33 cellular contexts compared by ENCODE assay signal in the genomic region with DNA sequence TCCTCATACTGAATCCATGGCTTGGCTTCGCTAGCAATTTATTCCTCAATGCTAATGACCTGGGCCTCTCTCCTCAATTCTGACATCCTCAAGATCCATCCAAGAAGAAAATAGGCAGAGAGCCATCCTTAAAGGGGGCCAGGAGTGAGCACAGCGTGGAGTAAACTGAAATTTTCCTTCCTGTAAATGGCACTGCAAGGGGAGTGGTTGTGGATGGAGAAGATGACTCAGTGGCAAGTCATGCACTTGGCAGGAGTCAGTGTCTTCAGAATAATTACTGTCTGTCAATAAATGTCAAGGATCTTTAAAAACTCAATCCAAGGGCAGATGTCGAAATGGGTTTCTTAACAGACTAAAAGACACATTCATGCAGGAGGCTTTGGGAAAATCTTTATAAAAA.
DNase-seq lines count a peak whose midpoint lies in the region; ATAC-seq and TF ChIP-seq lines count a peak whose summit lies in the region.
"Had no signal": no experiment of that assay in that cellular context is flagged by ENCODE, and none has a peak within 500 bp of the region (broad histone marks: within the 10 kb centered on the region; RNA-seq: fewer than 3 reads in every experiment).

No MANE protein-coding gene starts in this region.

- no peak overlapping the region for H2BK12ac ChIP-seq in mesenchymal stem cell (ENCODE audit: low read length in 2 of 2)

- intact Hi-C loops in PC-3 (cut with micrococcal nuclease), result no loop called here
- intact Hi-C loops in Caco-2 (cut with micrococcal nuclease; ENCODE audit: unreplicated experiment), result no loop called here

- H3K4me2 ChIP-seq in PC-3 (ENCODE audit: low read length) (peak overlapping the region; percentile 35; the same call in 1 of the 2 replicates), mesenchymal stem cell (ENCODE audit: low read length, poor library complexity, severe bottlenecking) (no peak overlapping the region)

- BruUV-seq in PC-3 (replicated peaks; lab: Mats Ljungman, UMichigan) (no TSS peak), Caco-2 (replicated peaks; lab: Mats Ljungman, UMichigan) (no TSS peak)

- H3K4me1 ChIP-seq in PC-3 (ENCODE audit: insufficient read depth, low read length) (peaks cover 7% of the 10 kb centered on the region), mesenchymal stem cell (ENCODE audit: control insufficient read depth, insufficient read depth, low read depth, low read length) (no peaks in the 10 kb centered on the region), Caco-2 (no peaks in the 10 kb centered on the region)
- H3K4me1 ChIP-seq: BE2C, left ventricle myocardium inferior, spleen, upper lobe of left lung had no signal

- POLR2A ChIA-PET in PC-3 (lab: Charles Lee; ENCODE audit: unreplicated experiment), result no interaction called here
- POLR2A ChIA-PET in Caco-2 (lab: Charles Lee), result no interaction called here

- no peak overlapping the region for H3K4ac ChIP-seq in mesenchymal stem cell (ENCODE audit: low read depth in 1 of 2, low read length in 2 of 2)

- DNase-seq in Caki2 (ENCODE audit: low read depth), result peak; percentile 70
- peak; percentile 75 for DNase-seq in PC-3
- DNase-seq in mucosa of gallbladder (ENCODE audit: low spot score), result peak; percentile 18
- DNase-seq in progenitor cell of endocrine pancreas (ENCODE audit: low spot score, unreplicated experiment), result no peak
- DNase-seq in mesenchymal stem cell, result no peak
- no peak for DNase-seq in Caco-2
- DNase-seq: activated CD4-positive, alpha-beta T cell treated with anti-CD3 and anti-CD28 coated beads, Interleukin-2, amount 50 U/mL, for 48 hours; activated CD4-positive, CD25-positive, alpha-beta regulatory T cell; activated naive CD4-positive, alpha-beta T cell treated with anti-CD3 and anti-CD28 coated beads for 36 hours; amniotic stem cell; BE2C; brain microvascular endothelial cell; DND-41; effector CD4-positive, alpha-beta T cell; erythroblast; H7; left ventricle myocardium inferior; MM.1S; naive thymus-derived CD4-positive, alpha-beta T cell; NCI-H1436; NCI-H2171; NCI-H526; nucleus accumbens; right cardiac atrium; spleen; stimulated activated CD4-positive, alpha-beta T cell treated with anti-CD3 and anti-CD28 coated beads, Interleukin-2, amount 100 ng/mL, for 48 hours; T-helper 1 cell; upper lobe of left lung had no signal

- H4K20me1 ChIP-seq in PC-3 (ENCODE audit: low read length), result no peaks in the 10 kb centered on the region

- H3K9me3 Mint-ChIP-seq in progenitor cell of endocrine pancreas (ENCODE audit: low read depth) (no peaks in the 10 kb centered on the region), Caco-2 (ENCODE audit: unreplicated experiment) (peaks cover under 1% of the 10 kb centered on the region)
- H3K9me3 Mint-ChIP-seq: mesothelial cell of epicardium had no signal

- H2BK15ac ChIP-seq in mesenchymal stem cell (ENCODE audit: low read depth, poor library complexity, severe bottlenecking), result no peak overlapping the region

- no peak overlapping the region for H4K8ac ChIP-seq in mesenchymal stem cell (ENCODE audit: low read length)

- H4K91ac ChIP-seq in mesenchymal stem cell (ENCODE audit: low read length), result no peak overlapping the region

- H3K36me3 Mint-ChIP-seq in progenitor cell of endocrine pancreas (ENCODE audit: insufficient read depth) (no peaks in the 10 kb centered on the region), Caco-2 (ENCODE audit: insufficient read depth, unreplicated experiment) (no peaks in the 10 kb centered on the region)
- H3K36me3 Mint-ChIP-seq: mesothelial cell of epicardium; naive thymus-derived CD4-positive, alpha-beta T cell had no signal

- H3K36me3 ChIP-seq in PC-3 (ENCODE audit: low read depth, low read length), result no peaks in the 10 kb centered on the region
- no peaks in the 10 kb centered on the region for H3K36me3 ChIP-seq in mesenchymal stem cell (ENCODE audit: control insufficient read depth in 1 of 2, insufficient read depth in 2 of 2, low read depth in 1 of 2, low read length in 2 of 2)
- H3K36me3 ChIP-seq in Caco-2 (ENCODE audit: control insufficient read depth, insufficient read depth, low read length), result no peaks in the 10 kb centered on the region
- H3K36me3 ChIP-seq: BE2C, brain microvascular endothelial cell, left ventricle myocardium inferior, spleen, upper lobe of left lung had no signal

- TF ChIP-seq CTCF in PC-3 (conservative IDR thresholded peaks at IDR 0.05; ENCODE audit: low read depth, low read length) (no peak), progenitor cell of endocrine pancreas (IDR thresholded peaks at IDR 0.05; ENCODE audit: unreplicated experiment) (no peak), Caco-2 (IDR thresholded peaks at IDR 0.05; ENCODE audit: insufficient read depth in 1 of 2, low read depth in 1 of 2, low read length in 1 of 2, severe bottlenecking in 1 of 2, unreplicated experiment in 1 of 2) (no peak)

- peaks cover 9% of the 10 kb centered on the region; the same call in 1 of the 2 replicates for H3K27me3 ChIP-seq in PC-3 (ENCODE audit: low read length)
- no peaks in the 10 kb centered on the region for H3K27me3 ChIP-seq in mesenchymal stem cell (ENCODE audit: control insufficient read depth in 1 of 2, insufficient read depth in 1 of 2, low read length in 2 of 2)
- no peaks in the 10 kb centered on the region for H3K27me3 ChIP-seq in Caco-2 (replicated peaks; ENCODE audit: control insufficient read depth, insufficient read depth, low read length)
- H3K27me3 ChIP-seq: BE2C, brain microvascular endothelial cell, spleen, upper lobe of left lung had no signal

- no peak overlapping the region for H2BK5ac ChIP-seq in mesenchymal stem cell (ENCODE audit: low read depth, low read length, poor library complexity, severe bottlenecking)

- no peak overlapping the region for H2AFZ ChIP-seq in PC-3 (ENCODE audit: low read length)
- H2AFZ ChIP-seq in mesenchymal stem cell (ENCODE audit: low read depth, low read length), result no peak overlapping the region

- no peak overlapping the region for H2BK120ac ChIP-seq in mesenchymal stem cell (ENCODE audit: low read depth, low read length)

- in situ Hi-C loops in Caki2 (cut with HindIII; ENCODE audit: low pct_unique_long_range_greater_than_20kb, low sequenced_read_pairs), result no loop called here

- no peak overlapping the region for H3K14ac ChIP-seq in mesenchymal stem cell (ENCODE audit: low read length in 2 of 2)

- CTCF ChIA-PET in PC-3 (lab: Charles Lee) (no interaction called here), Caco-2 (lab: Charles Lee) (no interaction called here)

- H3K79me2 ChIP-seq in PC-3 (ENCODE audit: low read length), result no peaks in the 10 kb centered on the region

- no peak overlapping the region for H3K18ac ChIP-seq in mesenchymal stem cell (ENCODE audit: low read depth in 1 of 2, low read length in 2 of 2)

- H3K4me3 ChIP-seq in PC-3 (ENCODE audit: low read length) (no peak overlapping the region), mesenchymal stem cell (ENCODE audit: insufficient read depth in 1 of 2, low read depth in 1 of 2, low read length in 2 of 2) (no peak overlapping the region), Caco-2 (ENCODE audit: low read depth, low read length) (no peak overlapping the region)
- H3K4me3 ChIP-seq: left ventricle myocardium inferior, spleen, upper lobe of left lung had no signal

- H2AK5ac ChIP-seq in mesenchymal stem cell (ENCODE audit: low read length, severe bottlenecking), result no peak overlapping the region

- ATAC-seq in PC-3, result 0 out of 2 replicates have a peak, but pooled peaks have one; percentile 24
- ATAC-seq in esophagus mucosa, result peak; percentile 31
- ATAC-seq in HG02852 (IDR thresholded peaks at IDR 0.05; ENCODE audit: unreplicated experiment), result no peak
- ATAC-seq: naive thymus-derived CD4-positive, alpha-beta T cell; Panc1; right cardiac atrium had no signal

- no peaks in the 10 kb centered on the region for H3K9me3 ChIP-seq in PC-3 (ENCODE audit: low read length)
- no peaks in the 10 kb centered on the region for H3K9me3 ChIP-seq in mesenchymal stem cell (ENCODE audit: control insufficient read depth, low read length)
- H3K9me3 ChIP-seq in Caco-2, result no peaks in the 10 kb centered on the region
- H3K9me3 ChIP-seq: BE2C, left ventricle myocardium inferior, upper lobe of left lung had no signal

- no peaks in the 10 kb centered on the region for H3K79me1 ChIP-seq in mesenchymal stem cell (replicated peaks; ENCODE audit: low read length, poor library complexity, severe bottlenecking)

- H3K23ac ChIP-seq in mesenchymal stem cell (ENCODE audit: low read length in 2 of 2), result no peak overlapping the region

- WGBS in mesenchymal stem cell, result 40% methylated on average over 3 of the region's 3 CpGs

- H3K9ac ChIP-seq in PC-3 (ENCODE audit: low read length), result no peak overlapping the region
- no peak overlapping the region for H3K9ac ChIP-seq in mesenchymal stem cell (ENCODE audit: low read length)

- H3K27me3 Mint-ChIP-seq in progenitor cell of endocrine pancreas (peaks cover 9% of the 10 kb centered on the region), Caco-2 (ENCODE audit: insufficient read depth, unreplicated experiment) (no peaks in the 10 kb centered on the region)
- H3K27me3 Mint-ChIP-seq: naive thymus-derived CD4-positive, alpha-beta T cell had no signal

- H3K4me3 Mint-ChIP-seq in progenitor cell of endocrine pancreas (ENCODE audit: low read depth) (no peak overlapping the region), Caco-2 (ENCODE audit: unreplicated experiment) (no peak overlapping the region)
- H3K4me3 Mint-ChIP-seq: activated naive CD4-positive, alpha-beta T cell treated with anti-CD3 and anti-CD28 coated beads for 36 hours; activated T-helper 1 cell treated with anti-CD3 and anti-CD28 coated beads, Interleukin-12 subunit alpha, Interleukin-12 subunit beta, Interleukin-2, Interleukin-4 antibody, amounts not matched to agents 30 ng/mL and 10 ng/mL and 1 ng/mL, durations not matched to agents 14 hours and 24 hours and 36 hours; mesothelial cell of epicardium; naive thymus-derived CD4-positive, alpha-beta T cell had no signal

- H3K27ac Mint-ChIP-seq in progenitor cell of endocrine pancreas (no peak overlapping the region), Caco-2 (ENCODE audit: unreplicated experiment) (no peak overlapping the region)
- H3K27ac Mint-ChIP-seq: activated naive CD4-positive, alpha-beta T cell treated with anti-CD3 and anti-CD28 coated beads for 36 hours; activated T-helper 1 cell treated with anti-CD3 and anti-CD28 coated beads, Interleukin-12 subunit alpha, Interleukin-12 subunit beta, Interleukin-2, Interleukin-4 antibody, amounts not matched to agents 30 ng/mL and 10 ng/mL and 1 ng/mL, durations not matched to agents 14 hours and 24 hours and 36 hours; mesothelial cell of epicardium; naive thymus-derived CD4-positive, alpha-beta T cell had no signal

- H3K4me1 Mint-ChIP-seq in progenitor cell of endocrine pancreas (ENCODE audit: low read depth) (no peaks in the 10 kb centered on the region), Caco-2 (ENCODE audit: low read depth, unreplicated experiment) (no peaks in the 10 kb centered on the region)
- H3K4me1 Mint-ChIP-seq: mesothelial cell of epicardium; naive thymus-derived CD4-positive, alpha-beta T cell had no signal

- no peaks in the 10 kb centered on the region for H3F3A ChIP-seq in PC-3 (ENCODE audit: low read length, unreplicated experiment)

- no peaks in the 10 kb centered on the region for H3K9me2 ChIP-seq in PC-3 (replicated peaks; ENCODE audit: low read length)

- H3K27ac ChIP-seq in PC-3 (ENCODE audit: low read length), result no peak overlapping the region
- H3K27ac ChIP-seq in mesenchymal stem cell (ENCODE audit: low read length, poor library complexity, severe bottlenecking), result no peak overlapping the region
- H3K27ac ChIP-seq: brain microvascular endothelial cell, left ventricle myocardium inferior, spleen, upper lobe of left lung had no signal

Comparison
In these comparisons a context has a peak if more than half of its experiments do, and no peak if none do; other contexts are left out.
1. DNase-seq: peak in Caki2 (single experiment), PC-3 (single experiment) and mucosa of gallbladder (single experiment); none in progenitor cell of endocrine pancreas (single experiment), mesenchymal stem cell (single experiment) and Caco-2 (0 of 2).